In genomic region chr17:57458718-57459285, GRCh38 we compare ENCODE assay signal across 13 cellular contexts.
DNase-seq lines count a peak whose midpoint lies in the region; ATAC-seq, FAIRE-seq and TF ChIP-seq lines count a peak whose summit lies in the region.
"Had no signal": no experiment of that assay in that cellular context is flagged by ENCODE, and none has a peak within 500 bp of the region (broad histone marks: within the 10 kb centered on the region; RNA-seq: fewer than 3 reads in every experiment).

No MANE protein-coding gene starts in this region.

- H3K36me3 ChIP-seq in astrocyte (ENCODE audit: insufficient read depth, low read length), result no peaks in the 10 kb centered on the region
- H3K36me3 ChIP-seq: gastroesophageal sphincter had no signal

- H3K27ac Mint-ChIP-seq in activated T-cell treated with anti-CD3 and anti-CD28 coated beads, Interleukin-2, amount 50 U/mL, for 24 hours, result peak overlapping the region; percentile 94
- no peak overlapping the region for H3K27ac Mint-ChIP-seq in astrocyte (ENCODE audit: unreplicated experiment)
- H3K27ac Mint-ChIP-seq in stimulated activated effector memory CD8-positive, alpha-beta T cell treated with anti-CD3 and anti-CD28 coated beads, Interleukin-12 subunit alpha, Interleukin-12 subunit beta, amount 100 ng/mL, for 72 hours, result peak overlapping the region; percentile 98

- no peaks in the 10 kb centered on the region for H4K20me1 ChIP-seq in astrocyte (ENCODE audit: insufficient read depth, low read length)

- ATAC-seq in stimulated activated effector memory CD8-positive, alpha-beta T cell treated with anti-CD3 and anti-CD28 coated beads, Interleukin-12 subunit alpha, Interleukin-12 subunit beta, amount 100 ng/mL, for 72 hours, result no peak
- ATAC-seq in GM19455 (IDR thresholded peaks at IDR 0.05; ENCODE audit: unreplicated experiment) (no peak), HG03108 (IDR thresholded peaks at IDR 0.05; ENCODE audit: unreplicated experiment) (no peak)
- ATAC-seq: gastroesophageal sphincter had no signal

- H3K9ac ChIP-seq in astrocyte (ENCODE audit: low read length), result peak overlapping the region; percentile 19

- H3K4me3 ChIP-seq in astrocyte (ENCODE audit: insufficient read depth, low read depth, low read length), result no peak overlapping the region
- no peak overlapping the region for H3K4me3 ChIP-seq in foreskin fibroblast (ENCODE audit: low read depth in 1 of 2, low read length in 2 of 2)
- H3K4me3 ChIP-seq: gastroesophageal sphincter, smooth muscle cell had no signal

- peak overlapping the region; percentile 48 for H3K27ac ChIP-seq in astrocyte (ENCODE audit: low read depth, low read length)
- H3K27ac ChIP-seq: gastroesophageal sphincter had no signal

- no peaks in the 10 kb centered on the region for H3K27me3 Mint-ChIP-seq in activated T-cell treated with anti-CD3 and anti-CD28 coated beads, Interleukin-2, amount 50 U/mL, for 24 hours
- no peaks in the 10 kb centered on the region for H3K27me3 Mint-ChIP-seq in astrocyte (ENCODE audit: low read depth, unreplicated experiment)

- no peak for TF ChIP-seq CTCF in astrocyte (IDR thresholded peaks at IDR 0.05; ENCODE audit: insufficient read depth, low read depth, low read length)
- TF ChIP-seq CTCF in foreskin fibroblast (IDR thresholded peaks at IDR 0.05; ENCODE audit: low read depth, low read length), result no peak

- H3K27me3 ChIP-seq in astrocyte (ENCODE audit: insufficient read depth, low read length), result no peaks in the 10 kb centered on the region
- H3K27me3 ChIP-seq: gastroesophageal sphincter had no signal

- H3K4me1 Mint-ChIP-seq in activated T-cell treated with anti-CD3 and anti-CD28 coated beads, Interleukin-2, amount 50 U/mL, for 24 hours (ENCODE audit: low read depth), result peaks cover 83% of the 10 kb centered on the region
- peaks cover 31% of the 10 kb centered on the region for H3K4me1 Mint-ChIP-seq in astrocyte (ENCODE audit: low read depth, unreplicated experiment)
- H3K4me1 Mint-ChIP-seq in stimulated activated effector memory CD8-positive, alpha-beta T cell treated with anti-CD3 and anti-CD28 coated beads, Interleukin-12 subunit alpha, Interleukin-12 subunit beta, amount 100 ng/mL, for 72 hours, result peaks cover 86% of the 10 kb centered on the region

- peaks cover 48% of the 10 kb centered on the region for H3K4me1 ChIP-seq in astrocyte (ENCODE audit: insufficient read depth, low read length)

- no peak for DNase-seq in activated T-cell treated with anti-CD3 and anti-CD28 coated beads, Interleukin-2, amount 50 U/mL, for 24 hours
- no peak for DNase-seq in activated T-cell treated with anti-CD3 and anti-CD28 coated beads, Interleukin-2, amount 50 U/mL, for 1 hour
- peak; percentile 55 for DNase-seq in NCI-H510A (lab: John Stamatoyannopoulos, UW)
- no peak for DNase-seq in astrocyte (ENCODE audit: low read depth)
- DNase-seq in stimulated activated effector memory CD8-positive, alpha-beta T cell treated with anti-CD3 and anti-CD28 coated beads, Interleukin-12 subunit alpha, Interleukin-12 subunit beta, amount 100 ng/mL, for 72 hours (ENCODE audit: low spot score in 2 of 2), result no peak
- no peak for DNase-seq in foreskin fibroblast
- DNase-seq: effector CD8-positive, alpha-beta T cell; left colon; NCI-H1092 treated with DMSO at 0.1 percent for 48 hours had no signal

- H3K9me3 ChIP-seq in astrocyte (ENCODE audit: insufficient read depth, low read depth, low read length), result no peaks in the 10 kb centered on the region
- H3K9me3 ChIP-seq: gastroesophageal sphincter had no signal

- no peak overlapping the region for H3K4me2 ChIP-seq in astrocyte (ENCODE audit: low read length)
- H3K4me2 ChIP-seq: smooth muscle cell had no signal

- H3K36me3 Mint-ChIP-seq in activated T-cell treated with anti-CD3 and anti-CD28 coated beads, Interleukin-2, amount 50 U/mL, for 24 hours (ENCODE audit: low read depth), result peaks cover 19% of the 10 kb centered on the region
- H3K36me3 Mint-ChIP-seq in astrocyte (ENCODE audit: low read depth, unreplicated experiment), result peaks cover 3% of the 10 kb centered on the region
- peaks cover 33% of the 10 kb centered on the region for H3K36me3 Mint-ChIP-seq in stimulated activated effector memory CD8-positive, alpha-beta T cell treated with anti-CD3 and anti-CD28 coated beads, Interleukin-12 subunit alpha, Interleukin-12 subunit beta, amount 100 ng/mL, for 72 hours

- FAIRE-seq in astrocyte (lab: Jason Lieb, UNC), result no peak

- no peak overlapping the region for H3K4me3 Mint-ChIP-seq in activated T-cell treated with anti-CD3 and anti-CD28 coated beads, Interleukin-2, amount 50 U/mL, for 24 hours
- no peak overlapping the region for H3K4me3 Mint-ChIP-seq in astrocyte (ENCODE audit: unreplicated experiment)
- H3K4me3 Mint-ChIP-seq in stimulated activated effector memory CD8-positive, alpha-beta T cell treated with anti-CD3 and anti-CD28 coated beads, Interleukin-12 subunit alpha, Interleukin-12 subunit beta, amount 100 ng/mL, for 72 hours, result peak overlapping the region; percentile 73

- H2AFZ ChIP-seq in astrocyte (ENCODE audit: low read depth, low read length), result no peak overlapping the region

- H3K9me3 Mint-ChIP-seq in activated T-cell treated with anti-CD3 and anti-CD28 coated beads, Interleukin-2, amount 50 U/mL, for 24 hours, result no peaks in the 10 kb centered on the region
- H3K9me3 Mint-ChIP-seq in astrocyte (ENCODE audit: unreplicated experiment), result no peaks in the 10 kb centered on the region
- peaks cover 3% of the 10 kb centered on the region for H3K9me3 Mint-ChIP-seq in stimulated activated effector memory CD8-positive, alpha-beta T cell treated with anti-CD3 and anti-CD28 coated beads, Interleukin-12 subunit alpha, Interleukin-12 subunit beta, amount 100 ng/mL, for 72 hours

- no peaks in the 10 kb centered on the region for H3K79me2 ChIP-seq in astrocyte (ENCODE audit: insufficient read depth, low read length)
